In the genomic region with DNA sequence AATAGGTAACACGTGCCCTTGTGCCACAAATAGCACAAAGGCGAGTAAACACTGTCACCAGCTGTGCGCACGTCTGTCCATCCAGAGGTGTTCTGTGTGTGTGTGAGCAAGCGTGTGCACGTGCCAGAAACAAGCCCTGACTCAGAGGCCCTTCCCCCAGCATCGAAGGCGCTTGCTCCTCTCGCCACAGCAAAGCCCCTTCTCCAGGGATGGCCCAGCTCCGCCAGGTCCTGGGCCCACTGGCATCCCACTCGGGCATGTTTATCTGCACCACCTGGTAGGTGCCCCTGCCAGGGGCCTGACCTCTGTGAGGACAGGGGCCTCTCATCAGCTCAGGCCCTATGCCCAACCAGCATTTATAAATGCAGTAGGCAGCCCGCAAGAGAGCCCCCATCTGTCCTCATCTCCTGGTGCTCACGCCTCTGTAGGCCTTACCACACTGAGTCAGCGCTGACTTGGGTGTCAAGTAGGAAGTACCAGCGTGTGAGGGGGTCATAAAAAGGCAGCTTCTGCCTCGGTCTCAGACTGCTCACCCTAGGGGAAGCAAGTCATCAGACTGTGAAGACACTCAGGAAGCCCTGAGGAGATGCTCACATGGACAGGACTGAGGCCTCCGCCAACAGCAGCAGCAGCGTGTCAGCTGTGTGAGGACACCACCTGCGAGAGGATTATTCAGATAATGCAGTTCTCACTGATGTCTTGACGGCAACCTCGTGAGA, we compare ENCODE assay signal across 10 cellular contexts. TPM values are rescaled to one million over a fixed set of nuclear protein-coding genes. Genes with fewer than 3 reads are reported as not detected.
DNase-seq lines count a peak whose midpoint lies in the region; ATAC-seq and TF ChIP-seq lines count a peak whose summit lies in the region.
"Had no signal": no experiment of that assay in that cellular context is flagged by ENCODE, and none has a peak within 500 bp of the region (broad histone marks: within the 10 kb centered on the region; RNA-seq: fewer than 3 reads in every experiment).

No MANE protein-coding gene starts in this region.

- peak overlapping the region; percentile 60 for H3K4me2 ChIP-seq in DOHH2 (ENCODE audit: low read length)

- H3K36me3 ChIP-seq in DOHH2 (ENCODE audit: control insufficient read depth, low read length) (no peaks in the 10 kb centered on the region), left lung (no peaks in the 10 kb centered on the region)
- H3K36me3 ChIP-seq: ovary had no signal

- CTCF ChIA-PET in MCF 10A (lab: Yijun Ruan, JAX), result interaction anchor here (0.6 kb wide), 1 partner anchor 47 kb away, joined by 3 read pairs; no protein-coding TSS in a partner anchor

- H3K4me3 Mint-ChIP-seq in MCF 10A (ENCODE audit: unreplicated experiment), result no peak overlapping the region
- H3K4me3 Mint-ChIP-seq: activated T-cell treated with anti-CD3 and anti-CD28 coated beads, Interleukin-2, amount 50 U/mL, for 24 hours had no signal

- TF ChIP-seq CTCF in DOHH2 (IDR thresholded peaks at IDR 0.05; ENCODE audit: low read depth, low read length, poor library complexity, severe bottlenecking), result no peak
- no peak for TF ChIP-seq CTCF in left lung (IDR thresholded peaks at IDR 0.05)
- no peak for TF ChIP-seq CTCF in MCF 10A (IDR thresholded peaks at IDR 0.05; ENCODE audit: unreplicated experiment)

- no peak overlapping the region for H3K27ac Mint-ChIP-seq in MCF 10A (ENCODE audit: low read depth, unreplicated experiment)
- H3K27ac Mint-ChIP-seq: activated T-cell treated with anti-CD3 and anti-CD28 coated beads, Interleukin-2, amount 50 U/mL, for 24 hours had no signal

- POLR2A ChIA-PET in MCF 10A (lab: Yijun Ruan, JAX), result interaction anchor here (0.6 kb wide), 1 partner anchor 50 kb away, joined by 4 read pairs; no protein-coding TSS in a partner anchor

- no peaks in the 10 kb centered on the region for H3K27me3 Mint-ChIP-seq in MCF 10A (ENCODE audit: insufficient read depth, unreplicated experiment)
- H3K27me3 Mint-ChIP-seq: activated T-cell treated with anti-CD3 and anti-CD28 coated beads, Interleukin-2, amount 50 U/mL, for 24 hours had no signal

- H3K27ac ChIP-seq in DOHH2 (ENCODE audit: low read depth, low read length) (peak overlapping the region; percentile 95), left lung (no peak overlapping the region)
- H3K27ac ChIP-seq: ovary had no signal

- peaks cover 6% of the 10 kb centered on the region for H3K36me3 Mint-ChIP-seq in MCF 10A (ENCODE audit: insufficient read depth, unreplicated experiment)

- DNase-seq in SHP77 (lab: John Stamatoyannopoulos, UW) (peak; percentile 86 to 89), left lung (peak in 1 of 2 donors; percentile 66), iPS-NIHi11 (ENCODE audit: low spot score) (no peak), MCF 10A (ENCODE audit: unreplicated experiment) (no peak), NCI-H128 (lab: John Stamatoyannopoulos, UW; ENCODE audit: unreplicated experiment) (no peak)
- DNase-seq: activated T-cell treated with anti-CD3 and anti-CD28 coated beads, Interleukin-2, amount 50 U/mL, for 24 hours had no signal

- H3K4me1 Mint-ChIP-seq in MCF 10A (ENCODE audit: insufficient read depth, unreplicated experiment), result peaks cover 4% of the 10 kb centered on the region

- peaks cover 30% of the 10 kb centered on the region for H3F3A ChIP-seq in DOHH2 (ENCODE audit: control insufficient read depth, insufficient read depth)

- intact Hi-C loops in left lung (cut with DNase I) (no loop called here), MCF 10A (cut with micrococcal nuclease) (no loop called here)

- no peaks in the 10 kb centered on the region; the same call in 1 of the 2 replicates for H3K9me3 ChIP-seq in DOHH2 (ENCODE audit: control insufficient read depth, insufficient read depth, low read length)
- no peaks in the 10 kb centered on the region for H3K9me3 ChIP-seq in left lung
- H3K9me3 ChIP-seq: ovary had no signal

- BruUV-seq in MCF 10A (replicated peaks; lab: Mats Ljungman, UMichigan), result no TSS peak

- H3K9me2 ChIP-seq in DOHH2 (replicated peaks; ENCODE audit: control insufficient read depth, low read length), result no peaks in the 10 kb centered on the region

- H3K9me3 Mint-ChIP-seq in MCF 10A (ENCODE audit: unreplicated experiment), result no peaks in the 10 kb centered on the region
- H3K9me3 Mint-ChIP-seq: activated T-cell treated with anti-CD3 and anti-CD28 coated beads, Interleukin-2, amount 50 U/mL, for 24 hours had no signal

- no peaks in the 10 kb centered on the region for H3K27me3 ChIP-seq in DOHH2 (ENCODE audit: control insufficient read depth, low read length)
- no peaks in the 10 kb centered on the region for H3K27me3 ChIP-seq in left lung
- H3K27me3 ChIP-seq: ovary had no signal

- no peaks in the 10 kb centered on the region for H4K20me1 ChIP-seq in DOHH2 (ENCODE audit: control insufficient read depth, insufficient read depth, low read depth, low read length)

- H3K79me2 ChIP-seq in DOHH2 (ENCODE audit: control insufficient read depth, low read length), result no peaks in the 10 kb centered on the region

- ATAC-seq in HG03108 (IDR thresholded peaks at IDR 0.05; ENCODE audit: unreplicated experiment), result peak; percentile 40
- ATAC-seq in left lung, result peak; percentile 50
- ATAC-seq in HG03378 (IDR thresholded peaks at IDR 0.05; ENCODE audit: unreplicated experiment), result no peak

- H3K4me3 ChIP-seq in DOHH2 (ENCODE audit: low read length) (peak overlapping the region; percentile 27), left lung (no peak overlapping the region)
- H3K4me3 ChIP-seq: ovary had no signal

- peaks cover 63% of the 10 kb centered on the region for H3K4me1 ChIP-seq in DOHH2 (ENCODE audit: control insufficient read depth, low read length)
- no peaks in the 10 kb centered on the region for H3K4me1 ChIP-seq in left lung

RNA-seq across cellular contexts. Expression of gene TMEM235, which starts 10.8 kb away (rescaled TPM):
- total RNA-seq in left lung, result not detected
- not detected in 2 replicates for total RNA-seq in MCF 10A (2022)
- total RNA-seq: ovary had no signal

RNA-seq across cellular contexts. Expression of gene BIRC5, which starts 28.1 kb away (rescaled TPM):
- total RNA-seq in left lung (10 to 100 TPM in 1 of 2 donors, 1 to 10 TPM in 1; 4.8 to 12.1 TPM), MCF 10A (2022) (24.6 and 45.6 TPM in 2 replicates)

RNA-seq across cellular contexts. Expression of gene AFMID, which starts 55.0 kb away (rescaled TPM):
- total RNA-seq in left lung (10 to 100 TPM; 31.3 to 38.6 TPM), MCF 10A (2022) (18.7 and 22.2 TPM in 2 replicates)

RNA-seq across cellular contexts. Expression of gene TK1, which starts 55.3 kb away (rescaled TPM):
- total RNA-seq in left lung (10 to 100 TPM; 24.0 to 33.0 TPM), MCF 10A (2022) (8.5 and 21.4 TPM in 2 replicates)

Comparison
In these comparisons a context has a peak if more than half of its experiments do, and no peak if none do; other contexts are left out.
1. DNase-seq: peak in SHP77 (2 of 2); none in iPS-NIHi11 (single experiment), MCF 10A (single experiment) and NCI-H128 (single experiment).